ENCODE assay signal across 15 cellular contexts in genomic region chr1:194279975-194280374, GRCh38.
A peak's percentile ranks its signal among the peaks of the same experiment; 100 is the strongest.
DNase-seq lines count a peak whose midpoint lies in the region; ATAC-seq lines count a peak whose summit lies in the region.
"Had no signal": no experiment of that assay in that cellular context is flagged by ENCODE, and none has a peak within 500 bp of the region (broad histone marks: within the 10 kb centered on the region; RNA-seq: fewer than 3 reads in every experiment).

No MANE protein-coding gene starts in this region.

- no peaks in the 10 kb centered on the region for H3K36me3 ChIP-seq in SJCRH30

- no peaks in the 10 kb centered on the region for H3K27me3 ChIP-seq in SJCRH30

- H3K4me1 Mint-ChIP-seq in activated CD8-positive, alpha-beta T cell treated with anti-CD3 and anti-CD28 coated beads, Interleukin-2, amount 10 ng/mL, durations not matched to agents 7 days and 5 days (ENCODE audit: low read depth): no peaks in the 10 kb centered on the region

- no peak overlapping the region for H3K27ac Mint-ChIP-seq in activated CD8-positive, alpha-beta T cell treated with anti-CD3 and anti-CD28 coated beads, Interleukin-2, amount 10 ng/mL, durations not matched to agents 7 days and 5 days

- H3K4me1 ChIP-seq in SJCRH30: no peaks in the 10 kb centered on the region

- H3K36me3 Mint-ChIP-seq in activated CD8-positive, alpha-beta T cell treated with anti-CD3 and anti-CD28 coated beads, Interleukin-2, amount 10 ng/mL, durations not matched to agents 7 days and 5 days (ENCODE audit: low read depth): no peaks in the 10 kb centered on the region

- ATAC-seq in GM18502 (IDR thresholded peaks at IDR 0.05; ENCODE audit: poor library complexity, unreplicated experiment): peak; percentile 74
- ATAC-seq in GM21360 (IDR thresholded peaks at IDR 0.05; ENCODE audit: unreplicated experiment): peak; percentile 95
- ATAC-seq in HG02938 (IDR thresholded peaks at IDR 0.05; ENCODE audit: unreplicated experiment): peak; percentile 85
- ATAC-seq in HG03565 (IDR thresholded peaks at IDR 0.05; ENCODE audit: unreplicated experiment): peak; percentile 94
- no peak for ATAC-seq in activated CD8-positive, alpha-beta T cell treated with anti-CD3 and anti-CD28 coated beads, Interleukin-2, amount 10 ng/mL, durations not matched to agents 7 days and 5 days
- ATAC-seq: K562 had no signal

- no peaks in the 10 kb centered on the region for H3K27me3 Mint-ChIP-seq in activated CD8-positive, alpha-beta T cell treated with anti-CD3 and anti-CD28 coated beads, Interleukin-2, amount 10 ng/mL, durations not matched to agents 7 days and 5 days (ENCODE audit: low read depth)

- peaks cover 7% of the 10 kb centered on the region for H3K9me3 Mint-ChIP-seq in activated CD8-positive, alpha-beta T cell treated with anti-CD3 and anti-CD28 coated beads, Interleukin-2, amount 10 ng/mL, durations not matched to agents 7 days and 5 days (ENCODE audit: insufficient read depth)

- H3K27ac ChIP-seq in SJCRH30: no peak overlapping the region
- H3K27ac ChIP-seq: GM23248, VCaP had no signal

- H3K4me3 ChIP-seq in SJCRH30: no peak overlapping the region
- H3K4me3 ChIP-seq: GM23248, K562 had no signal

- POLR2A ChIA-PET in activated CD8-positive, alpha-beta T cell treated with anti-CD3 and anti-CD28 coated beads, Interleukin-2, amount 10 ng/mL, durations not matched to agents 7 days and 5 days (lab: Charles Lee): no interaction called here

- CTCF ChIA-PET in activated CD8-positive, alpha-beta T cell treated with anti-CD3 and anti-CD28 coated beads, Interleukin-2, amount 10 ng/mL, durations not matched to agents 7 days and 5 days (lab: Charles Lee): no interaction called here

- H3K4me3 Mint-ChIP-seq in activated CD8-positive, alpha-beta T cell treated with anti-CD3 and anti-CD28 coated beads, Interleukin-2, amount 10 ng/mL, durations not matched to agents 7 days and 5 days: no peak overlapping the region

- DNase-seq in SJCRH30: no peak
- no peak for DNase-seq in SIG-M5 treated with dmso at 0.1 percent for 504 hours (lab: John Stamatoyannopoulos, UW; ENCODE audit: unreplicated experiment)
- DNase-seq in activated CD8-positive, alpha-beta T cell treated with anti-CD3 and anti-CD28 coated beads, Interleukin-2, amount 10 ng/mL, durations not matched to agents 7 days and 5 days: no peak
- DNase-seq in mucosa of gallbladder (ENCODE audit: low spot score): no peak
- DNase-seq: activated effector memory CD4-positive, alpha-beta T cell treated with Interleukin-2 at 50 U/mL for 16 hours; AML-193; EL; GM23248; midbrain had no signal

- H3K9me3 ChIP-seq in SJCRH30 (replicated peaks): no peaks in the 10 kb centered on the region
